25 cellular contexts compared by ENCODE assay signal in genomic region chr2:137672961-137673552, GRCh38.
"Had no signal": no experiment of that assay in that cellular context is flagged by ENCODE, and none has a peak within 500 bp of the region (broad histone marks: within the 10 kb centered on the region; RNA-seq: fewer than 3 reads in every experiment).

No MANE protein-coding gene starts in this region.

- DNase-seq: hypothalamus; immature natural killer cell; kidney; lower lobe of right lung; mammary epithelial cell; mesendoderm; naive B cell; natural killer cell; nephron progenitor cell; occipital lobe; psoas muscle; right lobe of liver; spleen; stimulated activated CD4-positive, alpha-beta T cell treated with anti-CD3 and anti-CD28 coated beads, Interleukin-4, amount 100 ng/mL, for 24 hours; stimulated activated naive CD4-positive, alpha-beta T cell; transverse colon; upper lobe of left lung had no signal

- H3K27me3 Mint-ChIP-seq: naive B cell; stimulated activated naive CD8-positive, alpha-beta T cell treated with anti-CD3 and anti-CD28 coated beads, Interleukin-15, Interleukin-2, amounts not matched to agents 100 ng/mL and 50 ng/mL, for 24 hours had no signal

- H3K27ac ChIP-seq: lower lobe of right lung, neural progenitor cell, neutrophil, parathyroid adenoma, psoas muscle, right lobe of liver, spleen, transverse colon, upper lobe of left lung, vagina had no signal

- H3K4me3 ChIP-seq: lower lobe of right lung, neural progenitor cell, psoas muscle, right lobe of liver, spleen, transverse colon, upper lobe of left lung, vagina had no signal

- H3K36me3 ChIP-seq: lower lobe of right lung, neural progenitor cell, neutrophil, right lobe of liver, spleen, transverse colon, upper lobe of left lung, vagina had no signal

- H3K4me2 ChIP-seq: neural progenitor cell had no signal

- H3K27me3 ChIP-seq: neural progenitor cell, neutrophil, right lobe of liver, spleen, transverse colon, upper lobe of left lung, vagina had no signal

- H2AFZ ChIP-seq: neural progenitor cell, parathyroid adenoma had no signal

- H3K79me2 ChIP-seq: parathyroid adenoma had no signal

- H3K4me1 Mint-ChIP-seq: immature natural killer cell; naive B cell; natural killer cell; nephron progenitor cell; neural progenitor cell; stimulated activated effector memory CD8-positive, alpha-beta T cell treated with anti-CD3 and anti-CD28 coated beads, Interleukin-12 subunit alpha, Interleukin-12 subunit beta, amount 100 ng/mL, for 72 hours had no signal

- H3K4me3 Mint-ChIP-seq: immature natural killer cell; mesothelial cell of epicardium; naive B cell; natural killer cell; nephron progenitor cell; neural progenitor cell; stimulated activated effector memory CD8-positive, alpha-beta T cell treated with anti-CD3 and anti-CD28 coated beads, Interleukin-12 subunit alpha, Interleukin-12 subunit beta, amount 100 ng/mL, for 72 hours; stimulated activated naive CD8-positive, alpha-beta T cell treated with anti-CD3 and anti-CD28 coated beads, Interleukin-15, Interleukin-2, amounts not matched to agents 100 ng/mL and 50 ng/mL, for 24 hours had no signal

- H3K9ac ChIP-seq: neural progenitor cell, parathyroid adenoma had no signal

- FAIRE-seq: islet of Langerhans, kidney had no signal

- ATAC-seq: lower lobe of right lung; natural killer cell; psoas muscle; right lobe of liver; stimulated activated effector memory CD8-positive, alpha-beta T cell treated with anti-CD3 and anti-CD28 coated beads, Interleukin-12 subunit alpha, Interleukin-12 subunit beta, amount 100 ng/mL, for 72 hours had no signal

- H3K9me3 Mint-ChIP-seq: mesothelial cell of epicardium; nephron progenitor cell; neural progenitor cell; stimulated activated naive CD8-positive, alpha-beta T cell treated with anti-CD3 and anti-CD28 coated beads, Interleukin-15, Interleukin-2, amounts not matched to agents 100 ng/mL and 50 ng/mL, for 24 hours had no signal

- H3K4me1 ChIP-seq: lower lobe of right lung, neural progenitor cell, parathyroid adenoma, psoas muscle, right lobe of liver, spleen, transverse colon, vagina had no signal

- H3K9me3 ChIP-seq: lower lobe of right lung, neutrophil, psoas muscle, right lobe of liver, spleen, transverse colon, upper lobe of left lung, vagina had no signal

- H3K36me3 Mint-ChIP-seq: immature natural killer cell; mesothelial cell of epicardium; naive B cell; natural killer cell; neural progenitor cell; stimulated activated effector memory CD8-positive, alpha-beta T cell treated with anti-CD3 and anti-CD28 coated beads, Interleukin-12 subunit alpha, Interleukin-12 subunit beta, amount 100 ng/mL, for 72 hours had no signal

- H3K27ac Mint-ChIP-seq: immature natural killer cell; mesothelial cell of epicardium; natural killer cell; nephron progenitor cell; neural progenitor cell; stimulated activated effector memory CD8-positive, alpha-beta T cell treated with anti-CD3 and anti-CD28 coated beads, Interleukin-12 subunit alpha, Interleukin-12 subunit beta, amount 100 ng/mL, for 72 hours; stimulated activated naive CD8-positive, alpha-beta T cell treated with anti-CD3 and anti-CD28 coated beads, Interleukin-15, Interleukin-2, amounts not matched to agents 100 ng/mL and 50 ng/mL, for 24 hours had no signal
